Comparison of ENCODE assay signal across 17 cellular contexts in the genomic region with DNA sequence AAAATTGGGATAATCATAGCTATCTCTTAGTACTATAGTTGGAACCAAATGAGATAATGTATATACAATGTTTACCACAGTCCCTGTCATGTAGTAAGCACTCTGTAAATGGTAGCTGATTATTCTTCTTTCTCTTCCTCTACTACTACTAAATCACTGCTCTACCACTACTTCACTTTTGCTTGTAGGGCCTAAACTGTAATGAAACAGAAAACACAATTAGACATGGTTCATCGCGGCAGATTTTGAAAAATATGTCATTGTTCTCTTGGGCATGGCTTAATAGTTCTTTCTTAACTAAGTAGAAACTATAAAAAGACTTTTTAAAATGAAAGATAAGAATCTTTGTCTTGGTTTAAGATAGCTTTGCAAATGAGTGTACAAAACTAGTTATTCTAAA. TPM values are rescaled to one million over a fixed set of nuclear protein-coding genes. Genes with fewer than 3 reads are reported as not detected.
DNase-seq lines count a peak whose midpoint lies in the region; ATAC-seq and TF ChIP-seq lines count a peak whose summit lies in the region.
"Had no signal": no experiment of that assay in that cellular context is flagged by ENCODE, and none has a peak within 500 bp of the region (broad histone marks: within the 10 kb centered on the region; RNA-seq: fewer than 3 reads in every experiment).

No MANE protein-coding gene starts in this region.

- peak overlapping the region; percentile 26; the same call in 1 of the 2 replicates for H3K9ac ChIP-seq in Karpas-422 (ENCODE audit: low read length)

- H3K4me2 ChIP-seq in Karpas-422 (ENCODE audit: low read depth, low read length, poor library complexity, severe bottlenecking), result peak overlapping the region; percentile 74

- peaks cover 5% of the 10 kb centered on the region; the same call in 1 of the 2 replicates for H3K36me3 ChIP-seq in Karpas-422 (ENCODE audit: insufficient read depth, low read length)

- H3K27ac Mint-ChIP-seq in effector memory CD8-positive, alpha-beta T cell, result peak overlapping the region; percentile 1 to 5

- H3K9me3 Mint-ChIP-seq in effector memory CD8-positive, alpha-beta T cell, result no peaks in the 10 kb centered on the region
- H3K9me3 Mint-ChIP-seq: CD4-positive, alpha-beta memory T cell; H9 had no signal

- H3K4me3 Mint-ChIP-seq in effector memory CD8-positive, alpha-beta T cell, result no peak overlapping the region
- H3K4me3 Mint-ChIP-seq: CD4-positive, alpha-beta memory T cell had no signal

- no peaks in the 10 kb centered on the region for H3K9me2 ChIP-seq in Karpas-422 (replicated peaks; ENCODE audit: insufficient read depth, low read length)

- no peaks in the 10 kb centered on the region for H3K27me3 ChIP-seq in Karpas-422 (ENCODE audit: low read length)

- H3K4me1 Mint-ChIP-seq in effector memory CD8-positive, alpha-beta T cell (ENCODE audit: low read depth in 2 of 2), result peaks cover 26 to 37% of the 10 kb centered on the region in 2 donors

- POLR2A ChIA-PET in HEK293T (lab: Yijun Ruan, JAX), result interaction anchor here (2.0 kb wide), 1 partner anchor 35 kb away, joined by 5 read pairs; the partner anchor contains the start of gene R3HCC1L

- no peak overlapping the region for H2AFZ ChIP-seq in Karpas-422 (ENCODE audit: low read length)

- H3K4me1 ChIP-seq in Karpas-422 (ENCODE audit: low read length), result peaks cover 64% of the 10 kb centered on the region

- peaks cover 64% of the 10 kb centered on the region for H3K79me2 ChIP-seq in Karpas-422 (ENCODE audit: low read length)

- CTCF ChIA-PET in HEK293T (lab: Yijun Ruan, JAX), result interaction anchor here (0.6 to 5.4 kb wide), 5 partner anchors 14 to 736 kb away, joined by 3 to 49 read pairs (median 5); no protein-coding TSS in a partner anchor

- H4K20me1 ChIP-seq in Karpas-422 (ENCODE audit: insufficient read depth, low read depth, low read length), result no peaks in the 10 kb centered on the region; the same call in 1 of the 2 replicates

- TF ChIP-seq CTCF in GM12865 (IDR thresholded peaks at IDR 0.05; ENCODE audit: insufficient read depth, low read depth, low read length, missing control alignments), result no peak

- H3K27me3 Mint-ChIP-seq in effector memory CD8-positive, alpha-beta T cell, result no peaks in the 10 kb centered on the region
- H3K27me3 Mint-ChIP-seq: CD4-positive, alpha-beta memory T cell had no signal

- peak; percentile 7 for DNase-seq in GM12865 (ENCODE audit: low read depth)
- no peak for DNase-seq in Karpas-422
- no peak for DNase-seq in effector memory CD8-positive, alpha-beta T cell
- DNase-seq in NCI-H82 treated with DMSO at 0.1 percent for 48 hours (lab: John Stamatoyannopoulos, UW; ENCODE audit: unreplicated experiment), result no peak
- no peak for DNase-seq in HEK293T (ENCODE audit: extremely low spot score)
- no peak for DNase-seq in NCI-H2196 (lab: John Stamatoyannopoulos, UW; ENCODE audit: unreplicated experiment)
- DNase-seq: ACHN; CD4-positive, alpha-beta memory T cell; H9; NCI-H1048; NCI-H146; NCI-H226; NCI-H748 treated with DMSO at 0.1 percent for 48 hours; SIG-M5; SW 1271 had no signal

- H3K4me3 ChIP-seq in GM12865 (ENCODE audit: low read depth, low read length) (no peak overlapping the region), Karpas-422 (ENCODE audit: low read length) (peak overlapping the region; percentile 33)

- H3K27ac ChIP-seq in Karpas-422 (ENCODE audit: low read length), result peak overlapping the region; percentile 98

- H3K36me3 Mint-ChIP-seq in effector memory CD8-positive, alpha-beta T cell (ENCODE audit: insufficient read depth), result peaks cover 14% of the 10 kb centered on the region

- H3K9me3 ChIP-seq in Karpas-422 (ENCODE audit: low read length), result no peaks in the 10 kb centered on the region

- ATAC-seq in GM19463 (IDR thresholded peaks at IDR 0.05; ENCODE audit: unreplicated experiment) (peak; percentile 48), GM19455 (IDR thresholded peaks at IDR 0.05; ENCODE audit: unreplicated experiment) (no peak)
- ATAC-seq in effector memory CD8-positive, alpha-beta T cell (replicated peaks), result no peak

TF ChIP-seq in HEK293T, 16 proteins besides CTCF, POLR2A, EP300 and RAD21:
- TF ChIP-seq NFRKB (IDR thresholded peaks at IDR 0.05) (no peak), HDGF (IDR thresholded peaks at IDR 0.05; ENCODE audit: borderline replicate concordance) (no peak), TARDBP (IDR thresholded peaks at IDR 0.05) (no peak), FOXM1 (IDR thresholded peaks at IDR 0.05; ENCODE audit: borderline replicate concordance) (no peak)

RNA-seq across cellular contexts. Expression of gene R3HCC1L, which starts 34.9 kb away (rescaled TPM):
- total RNA-seq in Karpas-422 (2014; rRNA removed; shearing (Covaris generic); ENCODE audit: low replicate concordance), result 11.8 and 13.3 TPM in 2 replicates
